In genomic region chr2:207265849-207266248, GRCh38 we compare ENCODE assay signal across 24 cellular contexts.
DNase-seq lines count a peak whose midpoint lies in the region; ATAC-seq, FAIRE-seq and TF ChIP-seq lines count a peak whose summit lies in the region.
"Had no signal": no experiment of that assay in that cellular context is flagged by ENCODE, and none has a peak within 500 bp of the region (broad histone marks: within the 10 kb centered on the region; RNA-seq: fewer than 3 reads in every experiment).

No MANE protein-coding gene starts in this region.

- H3K4me1 Mint-ChIP-seq in CD14-positive monocyte = peaks cover 18% of the 10 kb centered on the region
- H3K4me1 Mint-ChIP-seq in naive thymus-derived CD4-positive, alpha-beta T cell = no peaks in the 10 kb centered on the region
- H3K4me1 Mint-ChIP-seq: central memory CD8-positive, alpha-beta T cell had no signal

- H3K27ac ChIP-seq in naive thymus-derived CD4-positive, alpha-beta T cell (ENCODE audit: low read depth, low read length) = no peak overlapping the region
- H3K27ac ChIP-seq: epithelial cell of prostate, hepatocyte, psoas muscle had no signal

- DNase-seq in CD14-positive monocyte (ENCODE audit: low spot score) (no peak), HTR-8/SVneo (ENCODE audit: insufficient read length, low spot score) (peak; percentile 30), adipocyte (ENCODE audit: low read depth) (peak; percentile 36), NCI-H2107 treated with DMSO at 0.1 percent for 48 hours (lab: John Stamatoyannopoulos, UW; ENCODE audit: unreplicated experiment) (no peak), sciatic nerve (ENCODE audit: low spot score) (no peak)
- no peak for DNase-seq in naive thymus-derived CD4-positive, alpha-beta T cell
- DNase-seq: activated B cell treated with CpG ODN at 0.5 μM for 24 hours; activated CD4-positive, alpha-beta memory T cell treated with anti-CD3 and anti-CD28 coated beads for 36 hours; anterior cingulate cortex; DND-41; NCI-H1105; NCI-H2081; NCI-H446; NK-92 treated with Interleukin-12 subunit alpha and Interleukin-12 subunit beta, amount 100 ng/mL, for 24 hours; psoas muscle; stimulated activated CD4-positive, alpha-beta T cell treated with anti-CD3 and anti-CD28 coated beads, Interleukin-1b, Interleukin-23, amount 100 ng/mL, for 48 hours; stimulated activated naive CD4-positive, alpha-beta T cell had no signal

- peak overlapping the region in 4 of 7 donors; percentile 9 to 73 (median 30) for H3K27ac Mint-ChIP-seq in CD14-positive monocyte
- peak overlapping the region in 1 of 9 donors; percentile 8 for H3K27ac Mint-ChIP-seq in naive thymus-derived CD4-positive, alpha-beta T cell
- H3K27ac Mint-ChIP-seq: activated B cell treated with CpG ODN at 0.5 μM for 24 hours; activated CD4-positive, alpha-beta memory T cell treated with anti-CD3 and anti-CD28 coated beads for 36 hours; GM23338 had no signal

- H3K9me3 ChIP-seq in adipocyte (ENCODE audit: control insufficient read depth, low read length) = no peaks in the 10 kb centered on the region
- H3K9me3 ChIP-seq in naive thymus-derived CD4-positive, alpha-beta T cell (ENCODE audit: control insufficient read depth in 2 of 3, low read length in 3 of 3) = no peaks in the 10 kb centered on the region
- H3K9me3 ChIP-seq: psoas muscle had no signal

- H3K4me1 ChIP-seq in adipocyte (ENCODE audit: control insufficient read depth, insufficient read depth, low read length) = no peaks in the 10 kb centered on the region
- H3K4me1 ChIP-seq in naive thymus-derived CD4-positive, alpha-beta T cell (ENCODE audit: control insufficient read depth in 2 of 2, insufficient read depth in 2 of 2, low read length in 2 of 2) = no peaks in the 10 kb centered on the region
- H3K4me1 ChIP-seq: psoas muscle had no signal

- H3K27me3 Mint-ChIP-seq in CD14-positive monocyte (ENCODE audit: low read depth in 3 of 3) = peaks cover 0 to 2% (median 2%) of the 10 kb centered on the region in 3 donors
- H3K27me3 Mint-ChIP-seq in naive thymus-derived CD4-positive, alpha-beta T cell = peaks cover 0 to 3% (median 0%) of the 10 kb centered on the region in 5 donors
- H3K27me3 Mint-ChIP-seq: activated B cell treated with CpG ODN at 0.5 μM for 24 hours; activated CD4-positive, alpha-beta memory T cell treated with anti-CD3 and anti-CD28 coated beads for 36 hours had no signal

- no peaks in the 10 kb centered on the region for H3K27me3 ChIP-seq in adipocyte (replicated peaks; ENCODE audit: control insufficient read depth, insufficient read depth, low read length)
- H3K27me3 ChIP-seq in naive thymus-derived CD4-positive, alpha-beta T cell (ENCODE audit: control insufficient read depth in 2 of 2, insufficient read depth in 2 of 2, low read length in 2 of 2) = no peaks in the 10 kb centered on the region
- H3K27me3 ChIP-seq: hepatocyte had no signal

- H3K4me3 ChIP-seq in adipocyte (ENCODE audit: low read length) = no peak overlapping the region
- no peak overlapping the region for H3K4me3 ChIP-seq in naive thymus-derived CD4-positive, alpha-beta T cell (ENCODE audit: low read length)
- H3K4me3 ChIP-seq: GM23338, hepatocyte, psoas muscle had no signal

- H3K4me3 Mint-ChIP-seq in CD14-positive monocyte = peak overlapping the region in 1 of 2 donors; percentile 40
- H3K4me3 Mint-ChIP-seq in naive thymus-derived CD4-positive, alpha-beta T cell = no peak overlapping the region
- H3K4me3 Mint-ChIP-seq: activated B cell treated with CpG ODN at 0.5 μM for 24 hours; activated CD4-positive, alpha-beta memory T cell treated with anti-CD3 and anti-CD28 coated beads for 36 hours; central memory CD8-positive, alpha-beta T cell; GM23338 had no signal

- H3K9me3 Mint-ChIP-seq in CD14-positive monocyte = peaks cover 0 to 3% (median 0%) of the 10 kb centered on the region in 7 donors
- H3K9me3 Mint-ChIP-seq in naive thymus-derived CD4-positive, alpha-beta T cell = peaks cover 0 to 4% (median 0%) of the 10 kb centered on the region in 11 donors
- H3K9me3 Mint-ChIP-seq: activated B cell treated with CpG ODN at 0.5 μM for 24 hours; activated CD4-positive, alpha-beta memory T cell treated with anti-CD3 and anti-CD28 coated beads for 36 hours; central memory CD8-positive, alpha-beta T cell; GM23338 had no signal

- intact Hi-C loops in CD14-positive monocyte (cut with micrococcal nuclease) = no loop called here
- intact Hi-C loops in naive thymus-derived CD4-positive, alpha-beta T cell (cut with micrococcal nuclease) = no loop called here
- intact Hi-C loops in sciatic nerve (cut with DNase I) = no loop called here

- H3K36me3 Mint-ChIP-seq in CD14-positive monocyte = no peaks in the 10 kb centered on the region
- H3K36me3 Mint-ChIP-seq in naive thymus-derived CD4-positive, alpha-beta T cell = peaks cover 0 to 4% (median 0%) of the 10 kb centered on the region in 5 donors
- H3K36me3 Mint-ChIP-seq: activated CD4-positive, alpha-beta memory T cell treated with anti-CD3 and anti-CD28 coated beads for 36 hours had no signal

- H3K36me3 ChIP-seq in adipocyte (ENCODE audit: control insufficient read depth, insufficient read depth, low read length, severe bottlenecking) = no peaks in the 10 kb centered on the region
- no peaks in the 10 kb centered on the region for H3K36me3 ChIP-seq in naive thymus-derived CD4-positive, alpha-beta T cell (ENCODE audit: control insufficient read depth in 2 of 3, insufficient read depth in 3 of 3, low read length in 3 of 3)

- CTCF ChIA-PET in naive thymus-derived CD4-positive, alpha-beta T cell (lab: Charles Lee) = no interaction called here

- FAIRE-seq in HTR-8/SVneo (lab: Jason Lieb, UNC) = peak; percentile 13
- FAIRE-seq: HepG2, islet of Langerhans had no signal

- POLR2A ChIA-PET in naive thymus-derived CD4-positive, alpha-beta T cell (lab: Charles Lee) = interaction anchor here (0.6 kb wide), 1 partner anchor 47 kb away, joined by 3 read pairs; no protein-coding TSS in a partner anchor

- no peak for TF ChIP-seq CTCF in CD14-positive monocyte (IDR thresholded peaks at IDR 0.05)

- ATAC-seq in naive thymus-derived CD4-positive, alpha-beta T cell = peak; percentile 31
- ATAC-seq in HG02623 (IDR thresholded peaks at IDR 0.05; ENCODE audit: unreplicated experiment) = no peak
- no peak for ATAC-seq in sciatic nerve
- ATAC-seq: GM23338, HepG2, psoas muscle had no signal

- no peak overlapping the region for H3K9ac ChIP-seq in adipocyte (ENCODE audit: low read length)

Comparison
In these comparisons a context has a peak if more than half of its experiments do, and no peak if none do; other contexts are left out.
1. DNase-seq: peak in HTR-8/SVneo (single experiment) and adipocyte (single experiment); none in CD14-positive monocyte (single experiment), naive thymus-derived CD4-positive, alpha-beta T cell (0 of 9), NCI-H2107 treated with DMSO at 0.1 percent for 48 hours (single experiment) and sciatic nerve (single experiment).